ENCODE assay signal across 23 cellular contexts in the genomic region with DNA sequence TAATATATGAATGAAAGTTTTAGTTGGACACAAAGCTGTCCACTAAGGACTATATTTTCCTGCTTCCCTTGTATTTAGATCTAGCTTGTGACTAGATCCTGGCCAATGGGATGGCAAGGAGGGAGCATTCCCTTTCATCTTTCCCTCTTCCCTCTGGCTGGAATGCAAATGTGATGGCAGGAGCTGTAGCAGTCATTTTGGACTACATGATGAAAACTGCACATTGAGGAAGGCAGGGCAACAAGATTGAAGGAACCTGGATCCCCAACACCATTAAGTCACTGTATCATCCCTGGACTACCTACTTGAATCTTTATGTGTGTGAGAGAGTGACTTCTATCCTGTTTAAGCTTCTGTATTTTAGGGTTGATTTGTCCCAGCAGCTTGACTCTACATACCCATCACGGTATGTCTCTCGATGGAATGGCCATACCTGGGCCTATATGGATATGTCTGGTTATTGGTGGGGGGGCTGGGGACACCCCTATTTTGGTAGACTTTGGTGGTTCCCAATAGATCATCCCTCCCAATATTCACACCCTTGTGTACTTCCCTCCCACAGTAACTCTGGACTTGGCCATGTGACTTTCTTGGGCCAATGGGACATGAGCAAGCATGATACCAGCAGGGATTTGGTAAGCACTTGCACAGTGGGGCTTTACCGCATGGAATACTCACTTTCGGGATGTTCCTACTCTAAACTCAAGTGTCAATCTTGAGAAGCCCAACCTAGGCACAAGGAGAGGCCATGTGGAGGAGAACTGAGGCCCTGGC.
"Had no signal": no experiment of that assay in that cellular context is flagged by ENCODE, and none has a peak within 500 bp of the region (broad histone marks: within the 10 kb centered on the region; RNA-seq: fewer than 3 reads in every experiment).

No MANE protein-coding gene starts in this region.

- H3K4me1 Mint-ChIP-seq: naive thymus-derived CD4-positive, alpha-beta T cell; natural killer cell had no signal

- DNase-seq: dermis blood vessel endothelial cell; dorsolateral prefrontal cortex; effector CD4-positive, alpha-beta T cell; effector memory CD4-positive, alpha-beta T cell; foreskin keratinocyte; gastrocnemius medialis; glutamatergic neuron; head of caudate nucleus; heart right ventricle; hippocampal formation; left cardiac atrium; left lung; left ventricle myocardium superior; lower lobe of right lung; mesenchymal stem cell; naive thymus-derived CD4-positive, alpha-beta T cell; natural killer cell had no signal

- H3K4me1 ChIP-seq: foreskin keratinocyte, left lung, lower lobe of right lung had no signal

- ATAC-seq: foreskin keratinocyte; gastrocnemius medialis; heart right ventricle; left lung; left ventricle myocardium superior; lower lobe of right lung; naive thymus-derived CD4-positive, alpha-beta T cell; natural killer cell had no signal

- H3K27me3 ChIP-seq: dorsolateral prefrontal cortex, esophagus muscularis mucosa, gastrocnemius medialis, heart right ventricle, left lung had no signal

- H3K9me3 Mint-ChIP-seq: mesothelial cell of epicardium, natural killer cell had no signal

- H3K4me3 Mint-ChIP-seq: mesothelial cell of epicardium; naive thymus-derived CD4-positive, alpha-beta T cell; natural killer cell had no signal

- H3K36me3 Mint-ChIP-seq: mesothelial cell of epicardium; naive thymus-derived CD4-positive, alpha-beta T cell; natural killer cell had no signal

- H3K9me3 ChIP-seq: esophagus muscularis mucosa, gastrocnemius medialis, left lung, lower lobe of right lung had no signal

- FAIRE-seq: endothelial cell of umbilical vein, islet of Langerhans, keratinocyte had no signal

- H3K27ac ChIP-seq: coronary artery, dorsolateral prefrontal cortex, esophagus muscularis mucosa, foreskin keratinocyte, gastrocnemius medialis, heart right ventricle, left lung, lower lobe of right lung had no signal

- H3K4me3 ChIP-seq: coronary artery, dorsolateral prefrontal cortex, esophagus muscularis mucosa, gastrocnemius medialis, heart right ventricle, left lung, lower lobe of right lung had no signal

- H3K27ac Mint-ChIP-seq: mesothelial cell of epicardium; naive thymus-derived CD4-positive, alpha-beta T cell; natural killer cell had no signal

- H3K36me3 ChIP-seq: esophagus muscularis mucosa, gastrocnemius medialis, heart right ventricle, left lung, lower lobe of right lung had no signal
